ENCODE assay signal across 8 cellular contexts in the genomic region with DNA sequence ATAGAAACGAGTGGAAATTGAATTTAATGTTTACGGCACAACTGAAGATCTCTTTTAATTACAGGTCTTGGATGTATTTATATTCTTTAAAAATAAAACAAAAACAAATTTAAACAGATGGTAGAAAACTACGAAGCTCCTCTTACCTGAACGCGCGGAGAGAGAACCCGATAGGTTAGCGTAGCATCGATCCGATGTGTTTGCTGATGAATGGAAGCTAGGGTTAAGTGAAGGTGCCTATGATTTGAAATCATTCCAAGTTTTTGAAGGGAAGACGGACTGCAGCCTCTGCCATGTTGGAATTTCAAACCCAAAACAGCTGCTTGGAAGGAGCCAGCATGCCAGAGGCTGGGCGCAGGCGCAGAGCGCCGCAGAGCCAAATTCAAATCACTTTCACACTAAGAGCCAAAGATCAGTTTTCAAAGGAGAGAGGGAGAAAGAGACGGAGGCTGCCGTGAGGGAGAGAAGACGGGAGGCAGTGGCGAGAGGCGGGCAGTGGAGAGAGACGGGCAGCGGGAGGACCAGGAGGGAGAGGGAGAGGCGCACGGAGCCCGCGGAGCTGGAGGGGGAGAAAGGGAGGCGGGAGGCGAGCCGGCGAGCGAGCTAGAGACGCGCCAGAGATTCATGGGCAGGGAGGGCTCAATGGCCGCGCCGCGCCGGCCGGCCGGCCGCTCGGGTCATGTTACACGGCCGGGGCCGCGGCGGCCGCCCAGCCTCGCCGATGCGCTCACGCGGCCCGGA. TPM values are rescaled to one million over a fixed set of nuclear protein-coding genes. Genes with fewer than 3 reads are reported as not detected.
A peak's percentile ranks its signal among the peaks of the same experiment; 100 is the strongest.
DNase-seq lines count a peak whose midpoint lies in the region; ATAC-seq and TF ChIP-seq lines count a peak whose summit lies in the region.

A gene with protein sequence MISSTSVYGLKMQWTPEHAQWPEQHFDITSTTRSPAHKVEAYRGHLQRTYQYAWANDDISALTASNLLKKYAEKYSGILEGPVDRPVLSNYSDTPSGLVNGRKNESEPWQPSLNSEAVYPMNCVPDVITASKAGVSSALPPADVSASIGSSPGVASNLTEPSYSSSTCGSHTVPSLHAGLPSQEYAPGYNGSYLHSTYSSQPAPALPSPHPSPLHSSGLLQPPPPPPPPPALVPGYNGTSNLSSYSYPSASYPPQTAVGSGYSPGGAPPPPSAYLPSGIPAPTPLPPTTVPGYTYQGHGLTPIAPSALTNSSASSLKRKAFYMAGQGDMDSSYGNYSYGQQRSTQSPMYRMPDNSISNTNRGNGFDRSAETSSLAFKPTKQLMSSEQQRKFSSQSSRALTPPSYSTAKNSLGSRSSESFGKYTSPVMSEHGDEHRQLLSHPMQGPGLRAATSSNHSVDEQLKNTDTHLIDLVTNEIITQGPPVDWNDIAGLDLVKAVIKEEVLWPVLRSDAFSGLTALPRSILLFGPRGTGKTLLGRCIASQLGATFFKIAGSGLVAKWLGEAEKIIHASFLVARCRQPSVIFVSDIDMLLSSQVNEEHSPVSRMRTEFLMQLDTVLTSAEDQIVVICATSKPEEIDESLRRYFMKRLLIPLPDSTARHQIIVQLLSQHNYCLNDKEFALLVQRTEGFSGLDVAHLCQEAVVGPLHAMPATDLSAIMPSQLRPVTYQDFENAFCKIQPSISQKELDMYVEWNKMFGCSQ (minus strand): TSS at position 317 of the 741 bp plus-strand sequence. CDS start 1,081 bp downstream, outside the sequence.

- H3K9me3 ChIP-seq in SJCRH30 (replicated peaks) = no peaks in the 10 kb centered on the region
- no peaks in the 10 kb centered on the region for H3K9me3 ChIP-seq in mesodermal cell (ENCODE audit: control insufficient read depth, low read length)
- H3K9me3 ChIP-seq in upper lobe of left lung = no peaks in the 10 kb centered on the region
- H3K9me3 ChIP-seq in CD4-positive, alpha-beta T cell (ENCODE audit: control insufficient read depth, low read length) = no peaks in the 10 kb centered on the region

- WGBS in mesodermal cell (ENCODE audit: insufficient coverage in 2 of 2), 2 experiments = 0 to 2% methylated on average over 30 to 39 of the region's 54 CpGs
- WGBS in upper lobe of left lung, 2 donors = 2 to 3% methylated on average over 40 to 50 of the region's 54 CpGs

- no peaks in the 10 kb centered on the region for H3K4me1 Mint-ChIP-seq in CD4-positive, alpha-beta T cell (ENCODE audit: low read depth)

- peak in 3 of 4 donors; percentile 26 to 57 (median 52) for TF ChIP-seq POLR2A in upper lobe of left lung (IDR thresholded peaks at IDR 0.05)

- no peak for TF ChIP-seq EP300 in upper lobe of left lung (IDR thresholded peaks at IDR 0.05)

- no peak within 1 kb of the TSS for H3K27ac Mint-ChIP-seq in CD4-positive, alpha-beta T cell

- peaks cover 31% of the 10 kb centered on the region for H3K27me3 Mint-ChIP-seq in CD4-positive, alpha-beta T cell

- H3K9me3 Mint-ChIP-seq in CD4-positive, alpha-beta T cell = no peaks in the 10 kb centered on the region

- peak within 1 kb of the TSS; percentile 81 for H3K4me3 ChIP-seq in AG04449 (ENCODE audit: low read depth, low read length)
- H3K4me3 ChIP-seq in SJCRH30 = peak within 1 kb of the TSS; percentile 86
- H3K4me3 ChIP-seq in mesodermal cell (ENCODE audit: extremely low read depth, insufficient read depth, low read length, poor library complexity, severe bottlenecking) = peak within 1 kb of the TSS; percentile 71
- H3K4me3 ChIP-seq in upper lobe of left lung = peak within 1 kb of the TSS; percentile 3 to 65 (median 55)

- no peaks in the 10 kb centered on the region for H3K36me3 Mint-ChIP-seq in CD4-positive, alpha-beta T cell (ENCODE audit: low read depth)

- H3K27me3 ChIP-seq in SJCRH30 (no peaks in the 10 kb centered on the region), upper lobe of left lung (no peaks in the 10 kb centered on the region)
- peaks cover 33% of the 10 kb centered on the region for H3K27me3 ChIP-seq in CD4-positive, alpha-beta T cell (ENCODE audit: control insufficient read depth, insufficient read depth, low read length)

- H3K4me3 Mint-ChIP-seq in CD4-positive, alpha-beta T cell = no peak within 1 kb of the TSS

- no peak for TF ChIP-seq CTCF in AG04449 (IDR thresholded peaks at IDR 0.05; ENCODE audit: insufficient read depth, low read length, missing control alignments)
- TF ChIP-seq CTCF in upper lobe of left lung (IDR thresholded peaks at IDR 0.05) = no peak
- no peak for TF ChIP-seq CTCF in CD4-positive, alpha-beta T cell (IDR thresholded peaks at IDR 0.05)

- CTCF ChIA-PET in AG04449 (lab: Yijun Ruan, JAX) = no interaction called here
- CTCF ChIA-PET in CD4-positive, alpha-beta T cell (lab: Charles Lee) = no interaction called here

- POLR2A ChIA-PET in AG04449 (lab: Yijun Ruan, JAX) = interaction anchor here (0.6 to 1.0 kb wide), 2 partner anchors 18 to 179 kb away, joined by 3 read pairs; no protein-coding TSS in a partner anchor
- POLR2A ChIA-PET in CD4-positive, alpha-beta T cell (lab: Charles Lee) = no interaction called here

- DNase-seq in AG04449 (ENCODE audit: low read depth, low spot score) = peak; percentile 12
- DNase-seq in HS-27A (ENCODE audit: low read depth) = peak; percentile 66
- peak; percentile 87 to 92 for DNase-seq in SJCRH30
- DNase-seq in upper lobe of left lung = peak; percentile 73 to 93
- DNase-seq in CD4-positive, alpha-beta T cell = no peak

- H3K36me3 ChIP-seq in SJCRH30 (no peaks in the 10 kb centered on the region), mesodermal cell (ENCODE audit: control insufficient read depth, insufficient read depth, low read length) (no peaks in the 10 kb centered on the region), upper lobe of left lung (no peaks in the 10 kb centered on the region)

- peak; percentile 80 for ATAC-seq in esophagus mucosa
- ATAC-seq in upper lobe of left lung (ENCODE audit: low FRiP score in 2 of 2) = peak; percentile 87 to 95
- ATAC-seq in CD4-positive, alpha-beta T cell (ENCODE audit: poor library complexity) = no peak
- no peak for ATAC-seq in GM21381 (IDR thresholded peaks at IDR 0.05; ENCODE audit: unreplicated experiment)

- H3K4me1 ChIP-seq in SJCRH30 (peaks cover 15% of the 10 kb centered on the region), mesodermal cell (ENCODE audit: control insufficient read depth, insufficient read depth, low read length, poor library complexity, severe bottlenecking) (peaks cover 19% of the 10 kb centered on the region), upper lobe of left lung (no peaks in the 10 kb centered on the region)

- intact Hi-C loops in CD4-positive, alpha-beta T cell (cut with DNase I, micrococcal nuclease) = no loop called here

- H3K27ac ChIP-seq in SJCRH30 (peak within 1 kb of the TSS; percentile 97), mesodermal cell (ENCODE audit: low read depth, low read length, severe bottlenecking) (peak within 1 kb of the TSS; percentile 97), upper lobe of left lung (peak within 1 kb of the TSS; percentile 67 to 88 (median 85))
- H3K27ac ChIP-seq in CD4-positive, alpha-beta T cell (ENCODE audit: low read depth, low read length) = no peak within 1 kb of the TSS

RNA-seq across cellular contexts. Expression of the gene that starts here (rescaled TPM):
- total RNA-seq in SJCRH30 (2014; rRNA removed; shearing (Covaris generic)) = 7.2 and 7.3 TPM in 2 replicates
- total RNA-seq in esophagus mucosa (1.0 TPM), upper lobe of left lung (1 to 10 TPM in 5 of 6 donors, under 1 TPM in 1; 0.91 to 4.5 (median 4.1) TPM)
- polyA plus RNA-seq in mesodermal cell (2013, experiment 1 of 2) = 10.8 TPM
- 13.7 TPM for polyA plus RNA-seq in mesodermal cell (2013, experiment 2 of 2)
- not detected for total RNA-seq in CD4-positive, alpha-beta T cell

Comparison
In these comparisons a context has a peak if more than half of its experiments do, and no peak if none do; other contexts are left out.
1. DNase-seq: peak in AG04449 (single experiment), HS-27A (single experiment), SJCRH30 (2 of 2) and upper lobe of left lung (2 of 2); none in CD4-positive, alpha-beta T cell (0 of 10).
2. ATAC-seq: peak in esophagus mucosa (single experiment) and upper lobe of left lung (2 of 2); none in CD4-positive, alpha-beta T cell (single experiment) and GM21381 (single experiment).
3. Peak in every context shown above with its lines, with median percentiles within 50 percentile points of each other: H3K4me3 ChIP-seq.